In genomic region chr2:8573234-8573941, GRCh38 we compare ENCODE assay signal across 1 cellular context.
A peak's percentile ranks its signal among the peaks of the same experiment; 100 is the strongest.
TF ChIP-seq lines count a peak whose summit lies in the region.

No MANE protein-coding gene starts in this region.

TF ChIP-seq in HepG2, 621 proteins besides CTCF, POLR2A, EP300 and RAD21 (continued from another document and continues in another):
- TF ChIP-seq IRX3 (CRISPR knock-in tag; IDR thresholded peaks at IDR 0.05; ENCODE audit: borderline replicate concordance, low read depth) (no peak), ELF4 (CRISPR knock-in tag; IDR thresholded peaks at IDR 0.05; ENCODE audit: borderline replicate concordance) (no peak), ZNF773 (CRISPR knock-in tag; IDR thresholded peaks at IDR 0.05; ENCODE audit: borderline replicate concordance) (no peak), HNRNPLL (IDR thresholded peaks at IDR 0.05; ENCODE audit: low read depth, low read length, poor library complexity, severe bottlenecking) (no peak), ZNF34 (CRISPR knock-in tag; IDR thresholded peaks at IDR 0.05; ENCODE audit: borderline replicate concordance) (no peak; the same call in 1 of the 2 replicates), CEBPZ (IDR thresholded peaks at IDR 0.05; ENCODE audit: low read length) (no peak), ZNF670 (CRISPR knock-in tag; IDR thresholded peaks at IDR 0.05; ENCODE audit: borderline replicate concordance) (no peak), CEBPG (CRISPR knock-in tag; IDR thresholded peaks at IDR 0.05) (peak; percentile 80), NR2C2 (CRISPR knock-in tag; IDR thresholded peaks at IDR 0.05; ENCODE audit: borderline replicate concordance) (no peak; the same call in 1 of the 2 replicates), ZNF468 (CRISPR knock-in tag; IDR thresholded peaks at IDR 0.05) (no peak), KLF13 (CRISPR knock-in tag; IDR thresholded peaks at IDR 0.05) (0 out of 2 replicates have a peak, but pooled peaks have one; percentile 51), KLF6 (CRISPR knock-in tag; IDR thresholded peaks at IDR 0.05) (no peak; the same call in 1 of the 2 replicates), TARDBP (CRISPR knock-in tag; IDR thresholded peaks at IDR 0.05) (peak; percentile 57), ZNF75D (CRISPR knock-in tag; IDR thresholded peaks at IDR 0.05; ENCODE audit: borderline replicate concordance) (no peak), ZBTB39 (CRISPR knock-in tag; IDR thresholded peaks at IDR 0.05) (no peak; the same call in 1 of the 2 replicates), TFDP1 (CRISPR knock-in tag; IDR thresholded peaks at IDR 0.05; ENCODE audit: borderline replicate concordance) (peak; percentile 25; the same call in 1 of the 2 replicates), RFX1 (IDR thresholded peaks at IDR 0.05) (no peak), MXI1 (IDR thresholded peaks at IDR 0.05; ENCODE audit: borderline replicate concordance, low read depth, low read length) (no peak), MTA3 (CRISPR knock-in tag; IDR thresholded peaks at IDR 0.05) (no peak), ZNF850 (CRISPR knock-in tag; conservative IDR thresholded peaks at IDR 0.05) (no peak), FUBP1 (CRISPR knock-in tag; IDR thresholded peaks at IDR 0.05; ENCODE audit: borderline replicate concordance) (no peak), SMAD1 (CRISPR knock-in tag; IDR thresholded peaks at IDR 0.05; ENCODE audit: borderline replicate concordance, low read depth) (peak; percentile 52; the same call in 1 of the 2 replicates), YEATS4 (CRISPR knock-in tag; IDR thresholded peaks at IDR 0.05; ENCODE audit: borderline replicate concordance) (peak; percentile 21; the same call in 1 of the 2 replicates), TRIM24 (CRISPR knock-in tag; IDR thresholded peaks at IDR 0.05) (no peak), ZNF496 (CRISPR knock-in tag; IDR thresholded peaks at IDR 0.05; ENCODE audit: insufficient replicate concordance) (no peak), NPAS2 (CRISPR knock-in tag; IDR thresholded peaks at IDR 0.05; ENCODE audit: borderline replicate concordance) (no peak), PITX1 (CRISPR knock-in tag; IDR thresholded peaks at IDR 0.05) (0 out of 2 replicates have a peak, but pooled peaks have one; percentile 11), GPN1 (CRISPR knock-in tag; IDR thresholded peaks at IDR 0.05; ENCODE audit: borderline replicate concordance) (no peak)
- TF ChIP-seq, protein P1, sequence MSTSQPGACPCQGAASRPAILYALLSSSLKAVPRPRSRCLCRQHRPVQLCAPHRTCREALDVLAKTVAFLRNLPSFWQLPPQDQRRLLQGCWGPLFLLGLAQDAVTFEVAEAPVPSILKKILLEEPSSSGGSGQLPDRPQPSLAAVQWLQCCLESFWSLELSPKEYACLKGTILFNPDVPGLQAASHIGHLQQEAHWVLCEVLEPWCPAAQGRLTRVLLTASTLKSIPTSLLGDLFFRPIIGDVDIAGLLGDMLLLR (CRISPR knock-in tag; IDR thresholded peaks at IDR 0.05), result no peak
- TF ChIP-seq, protein P2, sequence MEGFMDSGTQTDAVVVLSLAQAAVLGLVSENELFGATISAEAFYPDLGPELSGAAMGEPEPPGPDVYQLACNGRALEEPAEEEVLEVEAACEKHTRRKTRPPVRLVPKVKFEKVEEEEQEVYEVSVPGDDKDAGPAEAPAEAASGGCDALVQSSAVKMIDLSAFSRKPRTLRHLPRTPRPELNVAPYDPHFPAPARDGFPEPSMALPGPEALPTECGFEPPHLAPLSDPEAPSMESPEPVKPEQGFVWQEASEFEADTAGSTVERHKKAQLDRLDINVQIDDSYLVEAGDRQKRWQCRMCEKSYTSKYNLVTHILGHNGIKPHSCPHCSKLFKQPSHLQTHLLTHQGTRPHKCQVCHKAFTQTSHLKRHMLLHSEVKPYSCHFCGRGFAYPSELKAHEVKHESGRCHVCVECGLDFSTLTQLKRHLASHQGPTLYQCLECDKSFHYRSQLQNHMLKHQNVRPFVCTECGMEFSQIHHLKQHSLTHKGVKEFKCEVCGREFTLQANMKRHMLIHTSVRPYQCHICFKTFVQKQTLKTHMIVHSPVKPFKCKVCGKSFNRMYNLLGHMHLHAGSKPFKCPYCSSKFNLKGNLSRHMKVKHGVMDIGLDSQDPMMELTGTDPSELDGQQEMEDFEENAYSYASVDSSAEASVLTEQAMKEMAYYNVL (CRISPR knock-in tag; IDR thresholded peaks at IDR 0.05; ENCODE audit: borderline replicate concordance), result no peak; the same call in none of the 2 replicates
- TF ChIP-seq, protein P3, sequence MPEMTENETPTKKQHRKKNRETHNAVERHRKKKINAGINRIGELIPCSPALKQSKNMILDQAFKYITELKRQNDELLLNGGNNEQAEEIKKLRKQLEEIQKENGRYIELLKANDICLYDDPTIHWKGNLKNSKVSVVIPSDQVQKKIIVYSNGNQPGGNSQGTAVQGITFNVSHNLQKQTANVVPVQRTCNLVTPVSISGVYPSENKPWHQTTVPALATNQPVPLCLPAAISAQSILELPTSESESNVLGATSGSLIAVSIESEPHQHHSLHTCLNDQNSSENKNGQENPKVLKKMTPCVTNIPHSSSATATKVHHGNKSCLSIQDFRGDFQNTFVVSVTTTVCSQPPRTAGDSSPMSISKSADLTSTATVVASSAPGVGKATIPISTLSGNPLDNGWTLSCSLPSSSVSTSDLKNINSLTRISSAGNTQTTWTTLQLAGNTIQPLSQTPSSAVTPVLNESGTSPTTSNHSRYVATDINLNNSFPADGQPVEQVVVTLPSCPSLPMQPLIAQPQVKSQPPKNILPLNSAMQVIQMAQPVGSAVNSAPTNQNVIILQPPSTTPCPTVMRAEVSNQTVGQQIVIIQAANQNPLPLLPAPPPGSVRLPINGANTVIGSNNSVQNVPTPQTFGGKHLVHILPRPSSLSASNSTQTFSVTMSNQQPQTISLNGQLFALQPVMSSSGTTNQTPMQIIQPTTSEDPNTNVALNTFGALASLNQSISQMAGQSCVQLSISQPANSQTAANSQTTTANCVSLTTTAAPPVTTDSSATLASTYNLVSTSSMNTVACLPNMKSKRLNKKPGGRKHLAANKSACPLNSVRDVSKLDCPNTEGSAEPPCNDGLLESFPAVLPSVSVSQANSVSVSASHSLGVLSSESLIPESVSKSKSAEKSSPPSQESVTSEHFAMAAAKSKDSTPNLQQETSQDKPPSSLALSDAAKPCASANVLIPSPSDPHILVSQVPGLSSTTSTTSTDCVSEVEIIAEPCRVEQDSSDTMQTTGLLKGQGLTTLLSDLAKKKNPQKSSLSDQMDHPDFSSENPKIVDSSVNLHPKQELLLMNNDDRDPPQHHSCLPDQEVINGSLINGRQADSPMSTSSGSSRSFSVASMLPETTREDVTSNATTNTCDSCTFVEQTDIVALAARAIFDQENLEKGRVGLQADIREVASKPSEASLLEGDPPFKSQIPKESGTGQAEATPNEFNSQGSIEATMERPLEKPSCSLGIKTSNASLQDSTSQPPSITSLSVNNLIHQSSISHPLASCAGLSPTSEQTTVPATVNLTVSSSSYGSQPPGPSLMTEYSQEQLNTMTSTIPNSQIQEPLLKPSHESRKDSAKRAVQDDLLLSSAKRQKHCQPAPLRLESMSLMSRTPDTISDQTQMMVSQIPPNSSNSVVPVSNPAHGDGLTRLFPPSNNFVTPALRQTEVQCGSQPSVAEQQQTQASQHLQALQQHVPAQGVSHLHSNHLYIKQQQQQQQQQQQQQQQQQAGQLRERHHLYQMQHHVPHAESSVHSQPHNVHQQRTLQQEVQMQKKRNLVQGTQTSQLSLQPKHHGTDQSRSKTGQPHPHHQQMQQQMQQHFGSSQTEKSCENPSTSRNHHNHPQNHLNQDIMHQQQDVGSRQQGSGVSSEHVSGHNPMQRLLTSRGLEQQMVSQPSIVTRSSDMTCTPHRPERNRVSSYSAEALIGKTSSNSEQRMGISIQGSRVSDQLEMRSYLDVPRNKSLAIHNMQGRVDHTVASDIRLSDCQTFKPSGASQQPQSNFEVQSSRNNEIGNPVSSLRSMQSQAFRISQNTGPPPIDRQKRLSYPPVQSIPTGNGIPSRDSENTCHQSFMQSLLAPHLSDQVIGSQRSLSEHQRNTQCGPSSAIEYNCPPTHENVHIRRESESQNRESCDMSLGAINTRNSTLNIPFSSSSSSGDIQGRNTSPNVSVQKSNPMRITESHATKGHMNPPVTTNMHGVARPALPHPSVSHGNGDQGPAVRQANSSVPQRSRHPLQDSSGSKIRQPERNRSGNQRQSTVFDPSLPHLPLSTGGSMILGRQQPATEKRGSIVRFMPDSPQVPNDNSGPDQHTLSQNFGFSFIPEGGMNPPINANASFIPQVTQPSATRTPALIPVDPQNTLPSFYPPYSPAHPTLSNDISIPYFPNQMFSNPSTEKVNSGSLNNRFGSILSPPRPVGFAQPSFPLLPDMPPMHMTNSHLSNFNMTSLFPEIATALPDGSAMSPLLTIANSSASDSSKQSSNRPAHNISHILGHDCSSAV (CRISPR knock-in tag; IDR thresholded peaks at IDR 0.05; ENCODE audit: borderline replicate concordance), result no peak
- TF ChIP-seq, protein P4, sequence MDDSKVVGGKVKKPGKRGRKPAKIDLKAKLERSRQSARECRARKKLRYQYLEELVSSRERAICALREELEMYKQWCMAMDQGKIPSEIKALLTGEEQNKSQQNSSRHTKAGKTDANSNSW (CRISPR knock-in tag; IDR thresholded peaks at IDR 0.05; ENCODE audit: borderline replicate concordance), result peak; percentile 51; the same call in 1 of the 2 replicates
- TF ChIP-seq, protein P5, sequence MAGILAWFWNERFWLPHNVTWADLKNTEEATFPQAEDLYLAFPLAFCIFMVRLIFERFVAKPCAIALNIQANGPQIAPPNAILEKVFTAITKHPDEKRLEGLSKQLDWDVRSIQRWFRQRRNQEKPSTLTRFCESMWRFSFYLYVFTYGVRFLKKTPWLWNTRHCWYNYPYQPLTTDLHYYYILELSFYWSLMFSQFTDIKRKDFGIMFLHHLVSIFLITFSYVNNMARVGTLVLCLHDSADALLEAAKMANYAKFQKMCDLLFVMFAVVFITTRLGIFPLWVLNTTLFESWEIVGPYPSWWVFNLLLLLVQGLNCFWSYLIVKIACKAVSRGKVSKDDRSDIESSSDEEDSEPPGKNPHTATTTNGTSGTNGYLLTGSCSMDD (CRISPR knock-in tag; IDR thresholded peaks at IDR 0.05), result no peak
- TF ChIP-seq, protein P6, sequence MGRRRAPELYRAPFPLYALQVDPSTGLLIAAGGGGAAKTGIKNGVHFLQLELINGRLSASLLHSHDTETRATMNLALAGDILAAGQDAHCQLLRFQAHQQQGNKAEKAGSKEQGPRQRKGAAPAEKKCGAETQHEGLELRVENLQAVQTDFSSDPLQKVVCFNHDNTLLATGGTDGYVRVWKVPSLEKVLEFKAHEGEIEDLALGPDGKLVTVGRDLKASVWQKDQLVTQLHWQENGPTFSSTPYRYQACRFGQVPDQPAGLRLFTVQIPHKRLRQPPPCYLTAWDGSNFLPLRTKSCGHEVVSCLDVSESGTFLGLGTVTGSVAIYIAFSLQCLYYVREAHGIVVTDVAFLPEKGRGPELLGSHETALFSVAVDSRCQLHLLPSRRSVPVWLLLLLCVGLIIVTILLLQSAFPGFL (CRISPR knock-in tag; IDR thresholded peaks at IDR 0.05), result no peak
